Comparison of ENCODE assay signal across 8 cellular contexts in the genomic region with DNA sequence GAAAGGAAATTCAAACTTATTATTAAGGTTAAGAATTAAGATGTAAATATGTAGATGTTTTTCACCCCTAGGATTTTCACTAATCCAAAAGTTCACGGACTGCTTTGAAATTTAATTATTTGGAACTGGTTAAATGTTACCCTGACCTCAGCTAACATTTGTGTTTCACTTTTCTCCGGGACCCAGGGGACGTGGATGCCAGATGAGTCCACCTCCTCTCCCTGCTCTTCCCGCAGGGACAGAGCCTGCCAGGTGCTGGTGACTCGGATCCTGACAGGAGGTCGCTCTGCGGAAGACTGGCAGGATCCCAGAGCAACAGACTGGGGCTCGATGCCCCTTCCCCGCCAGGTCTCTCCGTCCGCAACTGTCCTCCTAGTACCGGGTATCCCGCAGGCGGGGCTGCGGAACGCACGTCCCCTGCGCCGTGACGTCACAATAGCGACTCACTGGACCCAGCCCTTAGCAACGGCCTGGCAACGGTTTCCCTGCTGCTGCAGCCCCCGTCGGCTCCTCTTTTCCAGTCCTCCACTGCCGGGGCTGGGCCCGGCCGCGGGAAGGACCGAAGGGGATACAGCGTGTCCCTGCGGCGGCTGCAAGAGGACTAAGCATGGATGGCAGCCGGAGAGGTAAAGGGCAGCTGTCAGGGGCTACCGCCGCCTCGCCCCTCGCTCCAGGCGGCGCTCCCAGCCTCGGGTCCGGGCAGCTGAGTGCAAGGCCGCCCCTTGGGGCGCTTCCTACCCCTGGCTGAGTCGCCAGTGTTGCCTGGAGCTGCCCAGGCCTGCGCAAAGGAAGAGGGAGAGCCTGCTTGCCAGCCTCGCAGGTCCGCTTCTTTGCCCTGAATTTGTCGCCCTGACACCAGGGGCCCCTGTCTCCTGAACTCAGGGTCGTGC. TPM values are rescaled to one million over a fixed set of nuclear protein-coding genes. Genes with fewer than 3 reads are reported as not detected.
DNase-seq lines count a peak whose midpoint lies in the region; TF ChIP-seq lines count a peak whose summit lies in the region.

A gene with protein sequence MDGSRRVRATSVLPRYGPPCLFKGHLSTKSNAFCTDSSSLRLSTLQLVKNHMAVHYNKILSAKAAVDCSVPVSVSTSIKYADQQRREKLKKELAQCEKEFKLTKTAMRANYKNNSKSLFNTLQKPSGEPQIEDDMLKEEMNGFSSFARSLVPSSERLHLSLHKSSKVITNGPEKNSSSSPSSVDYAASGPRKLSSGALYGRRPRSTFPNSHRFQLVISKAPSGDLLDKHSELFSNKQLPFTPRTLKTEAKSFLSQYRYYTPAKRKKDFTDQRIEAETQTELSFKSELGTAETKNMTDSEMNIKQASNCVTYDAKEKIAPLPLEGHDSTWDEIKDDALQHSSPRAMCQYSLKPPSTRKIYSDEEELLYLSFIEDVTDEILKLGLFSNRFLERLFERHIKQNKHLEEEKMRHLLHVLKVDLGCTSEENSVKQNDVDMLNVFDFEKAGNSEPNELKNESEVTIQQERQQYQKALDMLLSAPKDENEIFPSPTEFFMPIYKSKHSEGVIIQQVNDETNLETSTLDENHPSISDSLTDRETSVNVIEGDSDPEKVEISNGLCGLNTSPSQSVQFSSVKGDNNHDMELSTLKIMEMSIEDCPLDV (plus strand): TSS at position 446 of the 890 bp plus-strand sequence. CDS start 162 bp downstream, at position 608.

- H3K27ac ChIP-seq in MM.1S (ENCODE audit: low read length) (peak within 1 kb of the TSS; percentile 16; the same call in 1 of the 2 replicates), neutrophil (no peak within 1 kb of the TSS)

- no peaks in the 10 kb centered on the region for H3K9me2 ChIP-seq in MM.1S (replicated peaks; ENCODE audit: insufficient read depth, low read length)

- no peaks in the 10 kb centered on the region for H4K20me1 ChIP-seq in MM.1S (ENCODE audit: insufficient read depth, low read length)

- H3K27me3 ChIP-seq in MM.1S (replicated peaks; ENCODE audit: insufficient read depth, low read length): no peaks in the 10 kb centered on the region
- H3K27me3 ChIP-seq in neutrophil: peaks cover 30% of the 10 kb centered on the region

- H3K9me3 ChIP-seq in MM.1S (replicated peaks; ENCODE audit: insufficient read depth, low read length) (no peaks in the 10 kb centered on the region), neutrophil (no peaks in the 10 kb centered on the region)

- peak within 1 kb of the TSS; percentile 64; the same call in 1 of the 2 replicates for H3K9ac ChIP-seq in MM.1S (ENCODE audit: low read length)

- in situ Hi-C loops in SK-MEL-5 (cut with HindIII; ENCODE audit: low pct_unique_long_range_greater_than_20kb, low sequenced_read_pairs): no loop called here

- no peaks in the 10 kb centered on the region for H3K79me2 ChIP-seq in MM.1S (ENCODE audit: low read length)

- H3K36me3 ChIP-seq in MM.1S (replicated peaks; ENCODE audit: insufficient read depth, low read length) (no peaks in the 10 kb centered on the region), neutrophil (no peaks in the 10 kb centered on the region)

- H3K4me1 ChIP-seq in MM.1S (ENCODE audit: low read length) (no peaks in the 10 kb centered on the region), neutrophil (ENCODE audit: control insufficient read depth in 1 of 2, insufficient read depth in 1 of 2, low read depth in 1 of 2, low read length in 1 of 2) (peaks cover 7 to 13% of the 10 kb centered on the region in 2 experiments)

- H3K4me3 ChIP-seq in MM.1S (ENCODE audit: low read length) (peak within 1 kb of the TSS; percentile 83), neutrophil (ENCODE audit: low read depth in 1 of 2, low read length in 1 of 2) (peak within 1 kb of the TSS; percentile 70 to 79)

- H3F3A ChIP-seq in MM.1S (ENCODE audit: insufficient read depth, low read length): no peaks in the 10 kb centered on the region

- TF ChIP-seq CTCF in MM.1S (IDR thresholded peaks at IDR 0.05; ENCODE audit: low read length) (no peak), neutrophil (IDR thresholded peaks at IDR 0.05) (no peak), subcutaneous adipose tissue (IDR thresholded peaks at IDR 0.05; ENCODE audit: low read depth) (no peak)

- peak within 1 kb of the TSS; percentile 87 for H2AFZ ChIP-seq in MM.1S (ENCODE audit: low read length)

- peak; percentile 96 for DNase-seq in GM03348 (ENCODE audit: low spot score)
- peak; percentile 82 for DNase-seq in HCEC 1CT
- DNase-seq in MM.1S: peak; percentile 81
- DNase-seq in SK-MEL-5 (ENCODE audit: low read depth, low spot score): peak; percentile 87
- DNase-seq in activated naive CD4-positive, alpha-beta T cell treated with anti-CD3 and anti-CD28 coated beads, Interleukin-2, amount 50 U/mL, for 16 hours: peak; percentile 81
- DNase-seq in germinal center (ENCODE audit: low spot score): peak; percentile 71

- H3K4me2 ChIP-seq in MM.1S (ENCODE audit: low read depth, low read length): peak within 1 kb of the TSS; percentile 78

RNA-seq across cellular contexts. Expression of the gene that starts here (rescaled TPM):
- 8.5 and 12.2 TPM in 2 replicates for total RNA-seq in SK-MEL-5 (2014; rRNA removed; shearing (Covaris generic))
- polyA plus RNA-seq in SK-MEL-5 (2015; cell fraction: cytosol; rRNA removed): 2.4 and 5.1 TPM in 2 replicates
- 16.3 and 22.1 TPM in 2 replicates for polyA plus RNA-seq in SK-MEL-5 (2015; cell fraction: nucleus; rRNA removed)
- 10 to 100 TPM; 16.3 to 27.2 (median 19.8) TPM for total RNA-seq in subcutaneous adipose tissue
